23 cellular contexts compared by ENCODE assay signal in genomic region chr2:129769402-129769991, GRCh38.
"Had no signal": no experiment of that assay in that cellular context is flagged by ENCODE, and none has a peak within 500 bp of the region (broad histone marks: within the 10 kb centered on the region; RNA-seq: fewer than 3 reads in every experiment).

No MANE protein-coding gene starts in this region.

- DNase-seq: activated CD4-positive, alpha-beta T cell treated with anti-CD3 and anti-CD28 coated beads for 48 hours; activated CD4-positive, alpha-beta T cell treated with anti-CD3 and anti-CD28 coated beads, Interleukin-2, amount 50 U/mL, for 4 hours; activated CD4-positive, CD25-positive, alpha-beta regulatory T cell treated with anti-CD3 and anti-CD28 coated beads, Interleukin-2, amount 50 U/mL, for 72 hours; activated CD8-positive, alpha-beta T cell treated with anti-CD3 and anti-CD28 coated beads, Interleukin-2, amount 10 ng/mL, durations not matched to agents 7 days and 5 days; activated gamma-delta T cell; activated naive CD4-positive, alpha-beta T cell treated with anti-CD3 and anti-CD28 coated beads for 36 hours; activated T-cell treated with anti-CD3 and anti-CD28 coated beads, Interleukin-2, amount 50 U/mL, for 48 hours; caudate nucleus; Karpas-422; MM.1S; NCI-H1105 treated with DMSO at 0.1 percent for 48 hours; NCI-H1436 treated with DMSO at 0.1 percent for 48 hours; NCI-H187; NCI-H2081; NCI-H446; NCI-H524; PC-3; SHP77; SW 1271 had no signal

- H3K36me3 ChIP-seq: SJSA1 had no signal

- H3K4me3 Mint-ChIP-seq: activated CD8-positive, alpha-beta T cell treated with anti-CD3 and anti-CD28 coated beads, Interleukin-2, amount 10 ng/mL, durations not matched to agents 7 days and 5 days; activated naive CD4-positive, alpha-beta T cell treated with anti-CD3 and anti-CD28 coated beads for 36 hours; activated naive CD8-positive, alpha-beta T cell; activated T-helper 17 cell treated with anti-CD3 and anti-CD28 coated beads, Interleukin-2, amount 50 U/mL, for 72 hours had no signal

- H3K9me3 ChIP-seq: SJSA1 had no signal

- ATAC-seq: activated CD8-positive, alpha-beta T cell treated with anti-CD3 and anti-CD28 coated beads, Interleukin-2, amount 10 ng/mL, durations not matched to agents 7 days and 5 days; activated T-helper 17 cell treated with anti-CD3 and anti-CD28 coated beads, Interleukin-2, amount 50 U/mL, for 72 hours; PC-3; SK-N-SH treated with all-trans-retinoic acid at 6 μM for 48 hours had no signal

- H3K4me1 Mint-ChIP-seq: activated T-helper 17 cell treated with anti-CD3 and anti-CD28 coated beads, Interleukin-2, amount 50 U/mL, for 72 hours had no signal

- H3K36me3 Mint-ChIP-seq: activated naive CD8-positive, alpha-beta T cell had no signal

- H3K27ac ChIP-seq: SJSA1 had no signal

- H3K9me3 Mint-ChIP-seq: activated T-helper 17 cell treated with anti-CD3 and anti-CD28 coated beads, Interleukin-2, amount 50 U/mL, for 72 hours had no signal

- H3K4me1 ChIP-seq: SJSA1 had no signal

- H3K4me3 ChIP-seq: SJSA1 had no signal

- H3K27me3 ChIP-seq: SJSA1 had no signal
